4 cellular contexts compared by ENCODE assay signal in the genomic region with DNA sequence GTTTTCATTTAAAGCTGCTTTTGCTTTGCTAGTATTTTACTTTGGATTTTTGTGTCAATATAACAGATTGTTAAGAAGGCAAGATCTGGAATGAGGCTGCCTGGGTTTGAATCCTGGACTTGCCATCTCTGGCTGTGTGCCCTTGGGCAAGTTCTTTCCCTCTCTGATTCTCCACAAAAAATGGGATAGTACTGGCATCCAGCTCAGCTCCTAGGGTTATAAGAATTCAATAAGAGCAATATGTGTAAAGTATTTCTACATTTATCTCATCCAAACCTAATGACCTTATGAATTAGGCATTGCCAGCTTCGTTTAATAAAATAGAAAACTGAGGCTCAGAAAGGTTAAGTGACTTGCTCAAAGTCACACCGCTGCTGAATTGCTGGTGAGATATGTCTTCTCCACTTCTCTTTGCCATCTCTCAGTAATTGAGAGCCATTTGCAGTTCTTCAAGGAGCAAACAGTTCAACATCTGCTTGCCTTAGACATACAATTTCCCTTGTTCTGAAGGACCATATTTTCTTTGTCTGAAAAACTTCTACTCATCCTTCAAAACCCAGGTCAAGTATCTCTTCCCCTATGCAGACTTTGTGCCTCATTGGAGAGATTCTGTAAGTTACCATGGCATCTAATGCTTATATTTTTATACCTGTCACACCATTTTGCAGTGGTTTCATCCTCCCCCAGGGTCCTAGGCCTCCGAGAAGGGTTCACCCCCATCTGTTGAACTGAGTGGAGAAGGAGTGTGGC.
TF ChIP-seq lines count a peak whose summit lies in the region.

No MANE protein-coding gene starts in this region.

TF ChIP-seq in SK-N-SH treated with all-trans-retinoic acid at 6 μM for 48 hours, 23 proteins besides CTCF, POLR2A, EP300 and RAD21:
- TF ChIP-seq, protein P1, sequence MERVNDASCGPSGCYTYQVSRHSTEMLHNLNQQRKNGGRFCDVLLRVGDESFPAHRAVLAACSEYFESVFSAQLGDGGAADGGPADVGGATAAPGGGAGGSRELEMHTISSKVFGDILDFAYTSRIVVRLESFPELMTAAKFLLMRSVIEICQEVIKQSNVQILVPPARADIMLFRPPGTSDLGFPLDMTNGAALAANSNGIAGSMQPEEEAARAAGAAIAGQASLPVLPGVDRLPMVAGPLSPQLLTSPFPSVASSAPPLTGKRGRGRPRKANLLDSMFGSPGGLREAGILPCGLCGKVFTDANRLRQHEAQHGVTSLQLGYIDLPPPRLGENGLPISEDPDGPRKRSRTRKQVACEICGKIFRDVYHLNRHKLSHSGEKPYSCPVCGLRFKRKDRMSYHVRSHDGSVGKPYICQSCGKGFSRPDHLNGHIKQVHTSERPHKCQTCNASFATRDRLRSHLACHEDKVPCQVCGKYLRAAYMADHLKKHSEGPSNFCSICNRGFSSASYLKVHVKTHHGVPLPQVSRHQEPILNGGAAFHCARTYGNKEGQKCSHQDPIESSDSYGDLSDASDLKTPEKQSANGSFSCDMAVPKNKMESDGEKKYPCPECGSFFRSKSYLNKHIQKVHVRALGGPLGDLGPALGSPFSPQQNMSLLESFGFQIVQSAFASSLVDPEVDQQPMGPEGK (CRISPR knock-in tag; IDR thresholded peaks at IDR 0.05; ENCODE audit: borderline replicate concordance) = no peak
- TF ChIP-seq ZFP3 (CRISPR knock-in tag; IDR thresholded peaks at IDR 0.05) = peak; percentile 96

TF ChIP-seq in SK-N-SH, 30 proteins besides CTCF, POLR2A, EP300 and RAD21:
- TF ChIP-seq POLR2AphosphoS5 (IDR thresholded peaks at IDR 0.05; ENCODE audit: low read depth, low read length) = no peak
- TF ChIP-seq, protein P2, sequence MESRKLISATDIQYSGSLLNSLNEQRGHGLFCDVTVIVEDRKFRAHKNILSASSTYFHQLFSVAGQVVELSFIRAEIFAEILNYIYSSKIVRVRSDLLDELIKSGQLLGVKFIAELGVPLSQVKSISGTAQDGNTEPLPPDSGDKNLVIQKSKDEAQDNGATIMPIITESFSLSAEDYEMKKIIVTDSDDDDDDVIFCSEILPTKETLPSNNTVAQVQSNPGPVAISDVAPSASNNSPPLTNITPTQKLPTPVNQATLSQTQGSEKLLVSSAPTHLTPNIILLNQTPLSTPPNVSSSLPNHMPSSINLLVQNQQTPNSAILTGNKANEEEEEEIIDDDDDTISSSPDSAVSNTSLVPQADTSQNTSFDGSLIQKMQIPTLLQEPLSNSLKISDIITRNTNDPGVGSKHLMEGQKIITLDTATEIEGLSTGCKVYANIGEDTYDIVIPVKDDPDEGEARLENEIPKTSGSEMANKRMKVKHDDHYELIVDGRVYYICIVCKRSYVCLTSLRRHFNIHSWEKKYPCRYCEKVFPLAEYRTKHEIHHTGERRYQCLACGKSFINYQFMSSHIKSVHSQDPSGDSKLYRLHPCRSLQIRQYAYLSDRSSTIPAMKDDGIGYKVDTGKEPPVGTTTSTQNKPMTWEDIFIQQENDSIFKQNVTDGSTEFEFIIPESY (IDR thresholded peaks at IDR 0.05; ENCODE audit: borderline replicate concordance, low read depth) = no peak
- TF ChIP-seq, protein P3, sequence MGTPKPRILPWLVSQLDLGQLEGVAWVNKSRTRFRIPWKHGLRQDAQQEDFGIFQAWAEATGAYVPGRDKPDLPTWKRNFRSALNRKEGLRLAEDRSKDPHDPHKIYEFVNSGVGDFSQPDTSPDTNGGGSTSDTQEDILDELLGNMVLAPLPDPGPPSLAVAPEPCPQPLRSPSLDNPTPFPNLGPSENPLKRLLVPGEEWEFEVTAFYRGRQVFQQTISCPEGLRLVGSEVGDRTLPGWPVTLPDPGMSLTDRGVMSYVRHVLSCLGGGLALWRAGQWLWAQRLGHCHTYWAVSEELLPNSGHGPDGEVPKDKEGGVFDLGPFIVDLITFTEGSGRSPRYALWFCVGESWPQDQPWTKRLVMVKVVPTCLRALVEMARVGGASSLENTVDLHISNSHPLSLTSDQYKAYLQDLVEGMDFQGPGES (IDR thresholded peaks at IDR 0.05; ENCODE audit: low read depth, low read length) = no peak
- TF ChIP-seq SMC3 (IDR thresholded peaks at IDR 0.05; ENCODE audit: low read depth, low read length) = no peak
- TF ChIP-seq TCF12 (IDR thresholded peaks at IDR 0.05) = no peak
- TF ChIP-seq EZH2phosphoT487 (IDR thresholded peaks at IDR 0.05; ENCODE audit: borderline replicate concordance, low read depth) = no peak
- no peak for TF ChIP-seq TEAD4 (IDR thresholded peaks at IDR 0.05; ENCODE audit: borderline replicate concordance, insufficient read depth)
- TF ChIP-seq MEF2A (IDR thresholded peaks at IDR 0.05; ENCODE audit: borderline replicate concordance, low read depth) = no peak
- no peak for TF ChIP-seq NFIC (IDR thresholded peaks at IDR 0.05; ENCODE audit: borderline replicate concordance)
- no peak for TF ChIP-seq FOSL2 (IDR thresholded peaks at IDR 0.05; ENCODE audit: borderline replicate concordance, low read depth)
- TF ChIP-seq YY1 (IDR thresholded peaks at IDR 0.05; ENCODE audit: low read depth) = no peak

TF ChIP-seq in GM12891, 5 proteins besides CTCF, POLR2A, EP300 and RAD21:
- TF ChIP-seq PAX5 (IDR thresholded peaks at IDR 0.05; ENCODE audit: insufficient read depth, low read length, severe bottlenecking) (no peak), POU2F2 (IDR thresholded peaks at IDR 0.05; ENCODE audit: low read depth, low read length) (no peak), TAF1 (IDR thresholded peaks at IDR 0.05; ENCODE audit: low read depth, low read length) (no peak), POLR2AphosphoS5 (IDR thresholded peaks at IDR 0.05; ENCODE audit: low read depth, low read length) (no peak), SPI1 (IDR thresholded peaks at IDR 0.05; ENCODE audit: low read depth, low read length) (no peak)

TF ChIP-seq in K562, 482 proteins besides CTCF, POLR2A, EP300 and RAD21:
- TF ChIP-seq KAT7 (CRISPR knock-in tag; IDR thresholded peaks at IDR 0.05; ENCODE audit: borderline replicate concordance) = no peak
- TF ChIP-seq, protein P4, sequence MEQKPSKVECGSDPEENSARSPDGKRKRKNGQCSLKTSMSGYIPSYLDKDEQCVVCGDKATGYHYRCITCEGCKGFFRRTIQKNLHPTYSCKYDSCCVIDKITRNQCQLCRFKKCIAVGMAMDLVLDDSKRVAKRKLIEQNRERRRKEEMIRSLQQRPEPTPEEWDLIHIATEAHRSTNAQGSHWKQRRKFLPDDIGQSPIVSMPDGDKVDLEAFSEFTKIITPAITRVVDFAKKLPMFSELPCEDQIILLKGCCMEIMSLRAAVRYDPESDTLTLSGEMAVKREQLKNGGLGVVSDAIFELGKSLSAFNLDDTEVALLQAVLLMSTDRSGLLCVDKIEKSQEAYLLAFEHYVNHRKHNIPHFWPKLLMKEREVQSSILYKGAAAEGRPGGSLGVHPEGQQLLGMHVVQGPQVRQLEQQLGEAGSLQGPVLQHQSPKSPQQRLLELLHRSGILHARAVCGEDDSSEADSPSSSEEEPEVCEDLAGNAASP (IDR thresholded peaks at IDR 0.05) = no peak
- TF ChIP-seq BRD9 (IDR thresholded peaks at IDR 0.05; ENCODE audit: low read depth, partially characterized antibody) = peak; percentile 81
- no peak for TF ChIP-seq ZNF436 (CRISPR knock-in tag; IDR thresholded peaks at IDR 0.05)
- TF ChIP-seq RBM25 (IDR thresholded peaks at IDR 0.05; ENCODE audit: low read depth, low read length, severe bottlenecking) = peak; percentile 64
TF ChIP-seq in K562: peak in this region for 2.
